ENCODE assay signal across 2 cellular contexts in the genomic region with DNA sequence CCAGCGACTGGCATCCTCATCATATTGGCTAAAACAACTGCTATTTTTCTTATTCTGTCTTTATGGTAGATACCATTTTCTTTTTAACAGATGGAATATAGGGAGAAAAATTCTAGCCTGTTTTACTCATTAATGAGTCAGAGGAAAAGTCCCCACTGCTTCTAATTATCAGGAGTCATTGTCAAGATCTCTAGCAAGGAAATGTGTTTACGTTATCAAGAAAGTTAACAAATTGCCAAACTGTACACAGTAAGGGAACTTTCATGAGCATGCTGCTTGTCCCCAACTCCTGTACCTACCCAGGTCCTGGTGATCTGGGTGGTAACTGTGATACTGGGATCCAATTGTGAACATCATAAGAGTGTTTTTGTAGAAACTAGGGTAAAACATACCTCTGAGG.
TF ChIP-seq lines count a peak whose summit lies in the region.

No MANE protein-coding gene starts in this region.

TF ChIP-seq in H1, 55 proteins besides CTCF, POLR2A, EP300 and RAD21 (continued from another document):
- TF ChIP-seq HDAC2 (IDR thresholded peaks at IDR 0.05; ENCODE audit: borderline replicate concordance in 1 of 2, low read depth in 2 of 2, low read length in 2 of 2) (no peak), TEAD4 (IDR thresholded peaks at IDR 0.05; ENCODE audit: low read depth, low read length) (no peak), TBP (IDR thresholded peaks at IDR 0.05; ENCODE audit: low read depth, low read length) (no peak)

TF ChIP-seq in WTC11, 78 proteins besides CTCF, POLR2A, EP300 and RAD21 (continued from another document):
- TF ChIP-seq, protein P1, sequence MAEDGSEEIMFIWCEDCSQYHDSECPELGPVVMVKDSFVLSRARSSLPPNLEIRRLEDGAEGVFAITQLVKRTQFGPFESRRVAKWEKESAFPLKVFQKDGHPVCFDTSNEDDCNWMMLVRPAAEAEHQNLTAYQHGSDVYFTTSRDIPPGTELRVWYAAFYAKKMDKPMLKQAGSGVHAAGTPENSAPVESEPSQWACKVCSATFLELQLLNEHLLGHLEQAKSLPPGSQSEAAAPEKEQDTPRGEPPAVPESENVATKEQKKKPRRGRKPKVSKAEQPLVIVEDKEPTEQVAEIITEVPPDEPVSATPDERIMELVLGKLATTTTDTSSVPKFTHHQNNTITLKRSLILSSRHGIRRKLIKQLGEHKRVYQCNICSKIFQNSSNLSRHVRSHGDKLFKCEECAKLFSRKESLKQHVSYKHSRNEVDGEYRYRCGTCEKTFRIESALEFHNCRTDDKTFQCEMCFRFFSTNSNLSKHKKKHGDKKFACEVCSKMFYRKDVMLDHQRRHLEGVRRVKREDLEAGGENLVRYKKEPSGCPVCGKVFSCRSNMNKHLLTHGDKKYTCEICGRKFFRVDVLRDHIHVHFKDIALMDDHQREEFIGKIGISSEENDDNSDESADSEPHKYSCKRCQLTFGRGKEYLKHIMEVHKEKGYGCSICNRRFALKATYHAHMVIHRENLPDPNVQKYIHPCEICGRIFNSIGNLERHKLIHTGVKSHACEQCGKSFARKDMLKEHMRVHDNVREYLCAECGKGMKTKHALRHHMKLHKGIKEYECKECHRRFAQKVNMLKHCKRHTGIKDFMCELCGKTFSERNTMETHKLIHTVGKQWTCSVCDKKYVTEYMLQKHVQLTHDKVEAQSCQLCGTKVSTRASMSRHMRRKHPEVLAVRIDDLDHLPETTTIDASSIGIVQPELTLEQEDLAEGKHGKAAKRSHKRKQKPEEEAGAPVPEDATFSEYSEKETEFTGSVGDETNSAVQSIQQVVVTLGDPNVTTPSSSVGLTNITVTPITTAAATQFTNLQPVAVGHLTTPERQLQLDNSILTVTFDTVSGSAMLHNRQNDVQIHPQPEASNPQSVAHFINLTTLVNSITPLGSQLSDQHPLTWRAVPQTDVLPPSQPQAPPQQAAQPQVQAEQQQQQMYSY (CRISPR knock-in tag; IDR thresholded peaks at IDR 0.05), result no peak
- TF ChIP-seq PRRX2 (CRISPR knock-in tag; IDR thresholded peaks at IDR 0.05), result no peak
- no peak for TF ChIP-seq SMAD3 (CRISPR knock-in tag; IDR thresholded peaks at IDR 0.05; ENCODE audit: borderline replicate concordance)
- TF ChIP-seq ATF1 (CRISPR knock-in tag; IDR thresholded peaks at IDR 0.05), result no peak
- no peak for TF ChIP-seq HMGA2 (CRISPR knock-in tag; IDR thresholded peaks at IDR 0.05)
- TF ChIP-seq, protein P2, sequence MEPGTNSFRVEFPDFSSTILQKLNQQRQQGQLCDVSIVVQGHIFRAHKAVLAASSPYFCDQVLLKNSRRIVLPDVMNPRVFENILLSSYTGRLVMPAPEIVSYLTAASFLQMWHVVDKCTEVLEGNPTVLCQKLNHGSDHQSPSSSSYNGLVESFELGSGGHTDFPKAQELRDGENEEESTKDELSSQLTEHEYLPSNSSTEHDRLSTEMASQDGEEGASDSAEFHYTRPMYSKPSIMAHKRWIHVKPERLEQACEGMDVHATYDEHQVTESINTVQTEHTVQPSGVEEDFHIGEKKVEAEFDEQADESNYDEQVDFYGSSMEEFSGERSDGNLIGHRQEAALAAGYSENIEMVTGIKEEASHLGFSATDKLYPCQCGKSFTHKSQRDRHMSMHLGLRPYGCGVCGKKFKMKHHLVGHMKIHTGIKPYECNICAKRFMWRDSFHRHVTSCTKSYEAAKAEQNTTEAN (CRISPR knock-in tag; IDR thresholded peaks at IDR 0.05), result no peak
- TF ChIP-seq, protein P3, sequence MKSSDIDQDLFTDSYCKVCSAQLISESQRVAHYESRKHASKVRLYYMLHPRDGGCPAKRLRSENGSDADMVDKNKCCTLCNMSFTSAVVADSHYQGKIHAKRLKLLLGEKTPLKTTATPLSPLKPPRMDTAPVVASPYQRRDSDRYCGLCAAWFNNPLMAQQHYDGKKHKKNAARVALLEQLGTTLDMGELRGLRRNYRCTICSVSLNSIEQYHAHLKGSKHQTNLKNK (CRISPR knock-in tag; IDR thresholded peaks at IDR 0.05), result no peak
- TF ChIP-seq, protein P4, sequence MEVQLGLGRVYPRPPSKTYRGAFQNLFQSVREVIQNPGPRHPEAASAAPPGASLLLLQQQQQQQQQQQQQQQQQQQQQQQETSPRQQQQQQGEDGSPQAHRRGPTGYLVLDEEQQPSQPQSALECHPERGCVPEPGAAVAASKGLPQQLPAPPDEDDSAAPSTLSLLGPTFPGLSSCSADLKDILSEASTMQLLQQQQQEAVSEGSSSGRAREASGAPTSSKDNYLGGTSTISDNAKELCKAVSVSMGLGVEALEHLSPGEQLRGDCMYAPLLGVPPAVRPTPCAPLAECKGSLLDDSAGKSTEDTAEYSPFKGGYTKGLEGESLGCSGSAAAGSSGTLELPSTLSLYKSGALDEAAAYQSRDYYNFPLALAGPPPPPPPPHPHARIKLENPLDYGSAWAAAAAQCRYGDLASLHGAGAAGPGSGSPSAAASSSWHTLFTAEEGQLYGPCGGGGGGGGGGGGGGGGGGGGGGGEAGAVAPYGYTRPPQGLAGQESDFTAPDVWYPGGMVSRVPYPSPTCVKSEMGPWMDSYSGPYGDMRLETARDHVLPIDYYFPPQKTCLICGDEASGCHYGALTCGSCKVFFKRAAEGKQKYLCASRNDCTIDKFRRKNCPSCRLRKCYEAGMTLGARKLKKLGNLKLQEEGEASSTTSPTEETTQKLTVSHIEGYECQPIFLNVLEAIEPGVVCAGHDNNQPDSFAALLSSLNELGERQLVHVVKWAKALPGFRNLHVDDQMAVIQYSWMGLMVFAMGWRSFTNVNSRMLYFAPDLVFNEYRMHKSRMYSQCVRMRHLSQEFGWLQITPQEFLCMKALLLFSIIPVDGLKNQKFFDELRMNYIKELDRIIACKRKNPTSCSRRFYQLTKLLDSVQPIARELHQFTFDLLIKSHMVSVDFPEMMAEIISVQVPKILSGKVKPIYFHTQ (CRISPR knock-in tag; IDR thresholded peaks at IDR 0.05), result no peak
- TF ChIP-seq ZNF263 (CRISPR knock-in tag; IDR thresholded peaks at IDR 0.05; ENCODE audit: low read depth), result no peak
- no peak for TF ChIP-seq ZBTB21 (CRISPR knock-in tag; IDR thresholded peaks at IDR 0.05; ENCODE audit: borderline replicate concordance)
- TF ChIP-seq ESRRA (CRISPR knock-in tag; IDR thresholded peaks at IDR 0.05; ENCODE audit: borderline replicate concordance), result no peak
- no peak for TF ChIP-seq IRF2 (CRISPR knock-in tag; IDR thresholded peaks at IDR 0.05; ENCODE audit: borderline replicate concordance, low read depth)
- no peak for TF ChIP-seq GABPB1 (CRISPR knock-in tag; IDR thresholded peaks at IDR 0.05)
- TF ChIP-seq ZNF232 (CRISPR knock-in tag; IDR thresholded peaks at IDR 0.05), result no peak
- TF ChIP-seq, protein P5, sequence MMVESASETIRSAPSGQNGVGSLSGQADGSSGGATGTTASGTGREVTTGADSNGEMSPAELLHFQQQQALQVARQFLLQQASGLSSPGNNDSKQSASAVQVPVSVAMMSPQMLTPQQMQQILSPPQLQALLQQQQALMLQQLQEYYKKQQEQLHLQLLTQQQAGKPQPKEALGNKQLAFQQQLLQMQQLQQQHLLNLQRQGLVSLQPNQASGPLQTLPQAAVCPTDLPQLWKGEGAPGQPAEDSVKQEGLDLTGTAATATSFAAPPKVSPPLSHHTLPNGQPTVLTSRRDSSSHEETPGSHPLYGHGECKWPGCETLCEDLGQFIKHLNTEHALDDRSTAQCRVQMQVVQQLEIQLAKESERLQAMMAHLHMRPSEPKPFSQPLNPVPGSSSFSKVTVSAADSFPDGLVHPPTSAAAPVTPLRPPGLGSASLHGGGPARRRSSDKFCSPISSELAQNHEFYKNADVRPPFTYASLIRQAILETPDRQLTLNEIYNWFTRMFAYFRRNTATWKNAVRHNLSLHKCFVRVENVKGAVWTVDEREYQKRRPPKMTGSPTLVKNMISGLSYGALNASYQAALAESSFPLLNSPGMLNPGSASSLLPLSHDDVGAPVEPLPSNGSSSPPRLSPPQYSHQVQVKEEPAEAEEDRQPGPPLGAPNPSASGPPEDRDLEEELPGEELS (CRISPR knock-in tag; IDR thresholded peaks at IDR 0.05), result no peak
